ENCODE assay signal across 1 cellular context in the genomic region with DNA sequence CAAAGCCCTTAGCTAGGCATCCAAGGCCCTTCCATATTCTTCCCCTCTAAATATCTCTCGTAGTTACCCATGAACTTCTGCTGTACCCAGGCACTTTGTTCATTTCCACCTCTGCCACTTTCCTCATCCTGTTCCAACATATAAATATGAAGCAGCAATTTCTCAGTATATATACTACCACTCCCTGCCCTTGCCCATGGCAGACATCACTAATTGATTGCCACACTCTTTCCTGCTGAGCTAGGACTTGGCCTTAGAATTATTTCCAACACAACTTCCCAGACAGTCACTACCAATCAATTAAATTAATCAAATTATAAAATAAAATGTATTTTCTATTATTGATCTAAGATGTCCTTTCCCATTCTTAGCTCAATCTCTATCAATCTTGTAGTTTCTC.
TF ChIP-seq lines count a peak whose summit lies in the region.

No MANE protein-coding gene starts in this region.

TF ChIP-seq in HEK293, 187 proteins besides CTCF, POLR2A, EP300 and RAD21 (continued from another document):
- TF ChIP-seq TSHZ1 (tag by site-specific recombination; IDR thresholded peaks at IDR 0.05; ENCODE audit: borderline replicate concordance): no peak
- TF ChIP-seq ZNF426 (tag by site-specific recombination; IDR thresholded peaks at IDR 0.05): no peak
- TF ChIP-seq, protein P1, sequence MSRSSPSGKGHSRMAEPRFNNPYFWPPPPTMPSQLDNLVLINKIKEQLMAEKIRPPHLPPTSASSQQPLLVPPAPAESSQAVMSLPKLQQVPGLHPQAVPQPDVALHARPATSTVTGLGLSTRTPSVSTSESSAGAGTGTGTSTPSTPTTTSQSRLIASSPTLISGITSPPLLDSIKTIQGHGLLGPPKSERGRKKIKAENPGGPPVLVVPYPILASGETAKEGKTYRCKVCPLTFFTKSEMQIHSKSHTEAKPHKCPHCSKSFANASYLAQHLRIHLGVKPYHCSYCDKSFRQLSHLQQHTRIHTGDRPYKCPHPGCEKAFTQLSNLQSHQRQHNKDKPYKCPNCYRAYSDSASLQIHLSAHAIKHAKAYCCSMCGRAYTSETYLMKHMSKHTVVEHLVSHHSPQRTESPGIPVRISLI (tag by site-specific recombination; IDR thresholded peaks at IDR 0.05): no peak
- peak; percentile 82; the same call in 1 of the 2 replicates for TF ChIP-seq ZNF23 (tag by site-specific recombination; IDR thresholded peaks at IDR 0.05; ENCODE audit: borderline replicate concordance)
